In the genomic region with DNA sequence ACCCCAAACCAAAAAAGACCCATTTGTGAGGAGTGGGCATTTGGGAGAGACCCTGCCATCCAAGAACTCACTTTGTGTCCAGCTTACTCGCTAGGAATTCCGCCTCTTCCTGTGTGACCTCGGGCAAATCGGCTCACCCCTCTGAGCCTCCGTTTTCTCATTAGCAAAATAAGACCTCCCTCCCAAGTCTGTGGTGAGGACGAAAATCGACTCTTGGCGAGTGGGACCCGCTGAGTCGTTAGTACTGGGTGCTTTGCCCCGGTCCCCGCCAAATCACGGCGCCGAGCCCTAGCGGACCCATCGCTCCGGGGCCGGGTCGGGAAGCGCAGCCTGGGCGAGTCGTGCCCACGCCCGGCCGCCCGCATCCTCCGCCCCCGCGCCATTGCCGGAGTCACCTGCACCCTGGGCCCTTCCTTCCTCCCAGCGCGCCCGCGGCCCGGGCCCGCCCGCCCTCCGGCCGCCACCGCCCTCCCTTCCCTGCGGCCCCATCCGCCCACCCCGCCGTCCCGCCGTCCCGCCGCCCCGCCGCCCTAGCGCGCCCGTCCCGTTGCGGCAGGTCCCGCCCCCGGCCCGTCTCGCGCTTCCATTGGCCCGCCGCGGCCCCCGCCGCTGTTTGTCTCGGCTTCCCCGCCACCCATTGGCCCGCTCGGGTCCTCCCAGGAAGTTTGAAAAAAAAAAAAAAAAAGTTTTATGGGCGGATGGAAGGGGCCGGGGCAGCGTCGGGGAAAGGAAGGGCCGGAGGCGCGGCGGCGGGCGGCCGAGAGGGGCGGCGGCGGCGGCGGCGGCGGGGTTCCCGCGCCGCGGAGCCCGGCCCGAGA, we compare ENCODE assay signal across 1 cellular context.
A peak's percentile ranks its signal among the peaks of the same experiment; 100 is the strongest.
TF ChIP-seq lines count a peak whose summit lies in the region.

No MANE protein-coding gene starts in this region.

TF ChIP-seq in A549, 52 proteins besides CTCF, POLR2A, EP300 and RAD21 (continued from another document):
- TF ChIP-seq, protein P1, sequence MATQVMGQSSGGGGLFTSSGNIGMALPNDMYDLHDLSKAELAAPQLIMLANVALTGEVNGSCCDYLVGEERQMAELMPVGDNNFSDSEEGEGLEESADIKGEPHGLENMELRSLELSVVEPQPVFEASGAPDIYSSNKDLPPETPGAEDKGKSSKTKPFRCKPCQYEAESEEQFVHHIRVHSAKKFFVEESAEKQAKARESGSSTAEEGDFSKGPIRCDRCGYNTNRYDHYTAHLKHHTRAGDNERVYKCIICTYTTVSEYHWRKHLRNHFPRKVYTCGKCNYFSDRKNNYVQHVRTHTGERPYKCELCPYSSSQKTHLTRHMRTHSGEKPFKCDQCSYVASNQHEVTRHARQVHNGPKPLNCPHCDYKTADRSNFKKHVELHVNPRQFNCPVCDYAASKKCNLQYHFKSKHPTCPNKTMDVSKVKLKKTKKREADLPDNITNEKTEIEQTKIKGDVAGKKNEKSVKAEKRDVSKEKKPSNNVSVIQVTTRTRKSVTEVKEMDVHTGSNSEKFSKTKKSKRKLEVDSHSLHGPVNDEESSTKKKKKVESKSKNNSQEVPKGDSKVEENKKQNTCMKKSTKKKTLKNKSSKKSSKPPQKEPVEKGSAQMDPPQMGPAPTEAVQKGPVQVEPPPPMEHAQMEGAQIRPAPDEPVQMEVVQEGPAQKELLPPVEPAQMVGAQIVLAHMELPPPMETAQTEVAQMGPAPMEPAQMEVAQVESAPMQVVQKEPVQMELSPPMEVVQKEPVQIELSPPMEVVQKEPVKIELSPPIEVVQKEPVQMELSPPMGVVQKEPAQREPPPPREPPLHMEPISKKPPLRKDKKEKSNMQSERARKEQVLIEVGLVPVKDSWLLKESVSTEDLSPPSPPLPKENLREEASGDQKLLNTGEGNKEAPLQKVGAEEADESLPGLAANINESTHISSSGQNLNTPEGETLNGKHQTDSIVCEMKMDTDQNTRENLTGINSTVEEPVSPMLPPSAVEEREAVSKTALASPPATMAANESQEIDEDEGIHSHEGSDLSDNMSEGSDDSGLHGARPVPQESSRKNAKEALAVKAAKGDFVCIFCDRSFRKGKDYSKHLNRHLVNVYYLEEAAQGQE (IDR thresholded peaks at IDR 0.05) = no peak
- no peak for TF ChIP-seq MAZ (IDR thresholded peaks at IDR 0.05; ENCODE audit: borderline replicate concordance, low read depth, low read length)
- no peak for TF ChIP-seq ESRRA (IDR thresholded peaks at IDR 0.05; ENCODE audit: borderline replicate concordance, low read length)
- no peak for TF ChIP-seq NPAS2 (CRISPR knock-in tag; IDR thresholded peaks at IDR 0.05; ENCODE audit: borderline replicate concordance)
- no peak for TF ChIP-seq RNF2 (IDR thresholded peaks at IDR 0.05; ENCODE audit: borderline replicate concordance, low read depth)
- TF ChIP-seq PBX3 (IDR thresholded peaks at IDR 0.05) = 0 out of 2 replicates have a peak, but pooled peaks have one; percentile 9
